ENCODE assay signal across 22 cellular contexts in genomic region chr17:22516861-22517636, GRCh38.
"Had no signal": no experiment of that assay in that cellular context is flagged by ENCODE, and none has a peak within 500 bp of the region (broad histone marks: within the 10 kb centered on the region; RNA-seq: fewer than 3 reads in every experiment).

No MANE protein-coding gene starts in this region.

- H3K9me3 ChIP-seq: pancreas, right lobe of liver, suprapubic skin, transverse colon had no signal

- ATAC-seq: left ventricle myocardium superior; natural killer cell; pancreas; right lobe of liver; stimulated activated naive CD8-positive, alpha-beta T cell treated with anti-CD3 and anti-CD28 coated beads, Interleukin-15, amount 100 ng/mL, for 72 hours had no signal

- H3K27ac ChIP-seq: dorsolateral prefrontal cortex, pancreas, right lobe of liver, suprapubic skin, transverse colon had no signal

- H3K36me3 ChIP-seq: pancreas, right lobe of liver, suprapubic skin, transverse colon had no signal

- H3K4me1 ChIP-seq: pancreas, right lobe of liver, suprapubic skin, transverse colon had no signal

- H3K4me2 ChIP-seq: smooth muscle cell had no signal

- H3K4me1 Mint-ChIP-seq: memory B cell; natural killer cell; stimulated activated naive CD8-positive, alpha-beta T cell treated with anti-CD3 and anti-CD28 coated beads, Interleukin-15, amount 100 ng/mL, for 72 hours had no signal

- H3K27me3 ChIP-seq: pancreas, right lobe of liver, suprapubic skin, transverse colon had no signal

- H3K4me3 ChIP-seq: dorsolateral prefrontal cortex, lung, pancreas, right lobe of liver, smooth muscle cell, suprapubic skin, transverse colon had no signal

- H3K36me3 Mint-ChIP-seq: immature natural killer cell, memory B cell, natural killer cell had no signal

- H3K4me3 Mint-ChIP-seq: immature natural killer cell; memory B cell; natural killer cell; stimulated activated naive CD8-positive, alpha-beta T cell treated with anti-CD3 and anti-CD28 coated beads, Interleukin-15, amount 100 ng/mL, for 72 hours had no signal

- H3K27me3 Mint-ChIP-seq: memory B cell; progenitor cell of endocrine pancreas; stimulated activated naive CD8-positive, alpha-beta T cell treated with anti-CD3 and anti-CD28 coated beads, Interleukin-15, amount 100 ng/mL, for 72 hours had no signal

- DNase-seq: dorsolateral prefrontal cortex; effector CD4-positive, alpha-beta T cell; hypothalamus; immature natural killer cell; islet precursor cell; left ventricle myocardium superior; natural killer cell; occipital lobe; right lobe of liver; stimulated activated CD4-positive, alpha-beta T cell treated with anti-CD3 and anti-CD28 coated beads, Interleukin-12 subunit alpha, Interleukin-12 subunit beta, amount 100 ng/mL, for 4 hours; stimulated activated CD4-positive, alpha-beta T cell treated with anti-CD3 and anti-CD28 coated beads, Interleukin-1b, Interleukin-23, amount 100 ng/mL, for 48 hours; stimulated activated CD4-positive, alpha-beta T cell treated with anti-CD3 and anti-CD28 coated beads, Interleukin-4, amount 100 ng/mL, for 1 hour; stimulated activated CD8-positive, alpha-beta memory T cell treated with anti-CD3 and anti-CD28 coated beads, Interleukin-4, amount 100 ng/mL, for 48 hours; stimulated activated naive CD4-positive, alpha-beta T cell; stimulated activated naive CD8-positive, alpha-beta T cell treated with anti-CD3 and anti-CD28 coated beads, Interleukin-15, amount 100 ng/mL, for 72 hours; transverse colon had no signal

- H3K27ac Mint-ChIP-seq: immature natural killer cell; memory B cell; natural killer cell; progenitor cell of endocrine pancreas; stimulated activated naive CD8-positive, alpha-beta T cell treated with anti-CD3 and anti-CD28 coated beads, Interleukin-15, amount 100 ng/mL, for 72 hours had no signal
